Comparison of ENCODE assay signal across 8 cellular contexts in genomic region chr19:45692187-45693111, GRCh38. TPM values are rescaled to one million over a fixed set of nuclear protein-coding genes. Genes with fewer than 3 reads are reported as not detected.
DNase-seq lines count a peak whose midpoint lies in the region; ATAC-seq, FAIRE-seq and TF ChIP-seq lines count a peak whose summit lies in the region.

TSS of gene QPCTL (plus strand) at chr19:45692666. CDS start at chr19:45692704, 38 bp downstream.

- peaks cover 8 to 23% of the 10 kb centered on the region in 2 experiments for H3K36me3 ChIP-seq in HepG2 (replicated peaks in 1 of 2; ENCODE audit: control insufficient read depth in 1 of 2, insufficient read depth in 2 of 2, low read length in 2 of 2)

- peak within 1 kb of the TSS; percentile 92 to 95 (median 94) for H3K4me3 ChIP-seq in HepG2 (replicated peaks in 1 of 3; ENCODE audit: insufficient read depth in 1 of 3, low read depth in 2 of 3, low read length in 3 of 3)

- no TSS peak for BruUV-seq in HepG2 (replicated peaks; lab: Mats Ljungman, UMichigan)

- TF ChIP-seq CTCF in C4-2B (conservative IDR thresholded peaks at IDR 0.05) (no peak), HepG2 (CRISPR knock-in tag; IDR thresholded peaks at IDR 0.05) (no peak)

- peak; percentile 49; the same call in 1 of the 2 replicates for TF ChIP-seq RAD21 in HepG2 (CRISPR knock-in tag; IDR thresholded peaks at IDR 0.05)

- no peaks in the 10 kb centered on the region; the same call in 1 of the 2 replicates for H4K20me1 ChIP-seq in HepG2 (ENCODE audit: insufficient read depth, low read length)

- 2% methylated on average over 36 of the region's 70 CpGs for WGBS in HepG2 (ENCODE audit: low lambda C conversion rate)

- H3K9me3 ChIP-seq in HepG2 (ENCODE audit: low read length): no peaks in the 10 kb centered on the region

- peak; percentile 100 for FAIRE-seq in HepG2 (lab: Jason Lieb, UNC)

- peak within 1 kb of the TSS; percentile 91 for H3K4me2 ChIP-seq in HepG2 (ENCODE audit: low read depth, low read length)

- no peak for TF ChIP-seq EP300 in HepG2 (IDR thresholded peaks at IDR 0.05; ENCODE audit: low read depth in 2 of 2, low read length in 2 of 2)
- TF ChIP-seq EP300 in HepG2 (CRISPR knock-in tag; IDR thresholded peaks at IDR 0.05; ENCODE audit: borderline replicate concordance): no peak

- TF ChIP-seq POLR2A in HepG2 (IDR thresholded peaks at IDR 0.05; ENCODE audit: insufficient read depth in 1 of 2, low read depth in 2 of 2, low read length in 2 of 2): peak; percentile 95 to 96

- peaks cover 21% of the 10 kb centered on the region for H3K79me2 ChIP-seq in HepG2 (ENCODE audit: insufficient read depth, low read length)

- POLR2A ChIA-PET in HepG2 (lab: Yijun Ruan, JAX): interaction anchor here (0.6 to 4.0 kb wide), 22 partner anchors 9 to 267 kb away, joined by 3 to 47 read pairs (median 5); partner anchors contain the start of genes FBXO46, GIPR, OPA3 and SIX5

- H3K27me3 ChIP-seq in HepG2 (ENCODE audit: control insufficient read depth in 1 of 2, insufficient read depth in 2 of 2, low read length in 2 of 2): no peaks in the 10 kb centered on the region; a peak in 1 of 5 replicates

- peak; percentile 86 for ATAC-seq in GM19395 (IDR thresholded peaks at IDR 0.05; ENCODE audit: unreplicated experiment)
- peak; percentile 80 for ATAC-seq in HG03565 (IDR thresholded peaks at IDR 0.05; ENCODE audit: unreplicated experiment)
- ATAC-seq in HepG2: peak; percentile 96

- peaks cover 17% of the 10 kb centered on the region for H3K4me1 ChIP-seq in HepG2 (ENCODE audit: insufficient read depth, low read length)

- CTCF ChIA-PET in HepG2 (lab: Yijun Ruan, JAX; ENCODE audit: low intra/inter-chr PET ratio, low total read pairs): interaction anchor here (0.5 to 1.9 kb wide), 2 partner anchors 10 to 102 kb away, joined by 4 to 14 read pairs; no protein-coding TSS in a partner anchor

- peak within 1 kb of the TSS; percentile 95 for H3K9ac ChIP-seq in HepG2 (ENCODE audit: insufficient read depth, low read depth, low read length)

- H3K27ac ChIP-seq in C4-2B: peak within 1 kb of the TSS; percentile 86
- peak within 1 kb of the TSS; percentile 90 for H3K27ac ChIP-seq in HepG2 (ENCODE audit: extremely low read length, insufficient read depth, low read length)

- peak within 1 kb of the TSS; percentile 77 for H2AFZ ChIP-seq in HepG2 (ENCODE audit: low read length)

- DNase-seq in NCI-H774 (lab: John Stamatoyannopoulos, UW) (peak; percentile 99), dermis microvascular lymphatic vessel endothelial cell (ENCODE audit: low read depth in 2 of 2) (peak; percentile 100), HepG2 (ENCODE audit: low spot score) (peak; percentile 100)
- DNase-seq in activated CD4-positive, alpha-beta T cell treated with anti-CD3 and anti-CD28 coated beads, Interleukin-2, amount 50 U/mL, for 48 hours: peak; percentile 97 to 98
- DNase-seq in stimulated activated CD4-positive, alpha-beta T cell treated with anti-CD3 and anti-CD28 coated beads, Interleukin-4, amount 100 ng/mL, for 1 hour: peak; percentile 95

- intact Hi-C loops in HepG2 (cut with micrococcal nuclease; ENCODE audit: unreplicated experiment): loop anchor here (1.0 to 2.0 kb wide), 4 partner anchors 15 to 108 kb away; partner anchors contain the start of genes OPA3 and SIX5

- in situ Hi-C loops in HepG2 (cut with HindIII; ENCODE audit: extremely low pct_ligation_motif_present, low pct_unique_long_range_greater_than_20kb): no loop called here

TF ChIP-seq in HepG2, 621 proteins besides CTCF, POLR2A, EP300 and RAD21 (continues in another document):
- peak; percentile 58 for TF ChIP-seq ZBTB38 (CRISPR knock-in tag; IDR thresholded peaks at IDR 0.05)
- peak; percentile 64; the same call in 1 of the 2 replicates for TF ChIP-seq ZNF788 (CRISPR knock-in tag; IDR thresholded peaks at IDR 0.05; ENCODE audit: borderline replicate concordance)
- no peak for TF ChIP-seq ZBTB43 (CRISPR knock-in tag; conservative IDR thresholded peaks at IDR 0.05)
- no peak for TF ChIP-seq PRMT3 (CRISPR knock-in tag; IDR thresholded peaks at IDR 0.05; ENCODE audit: borderline replicate concordance, low read depth)
- TF ChIP-seq, protein P1, sequence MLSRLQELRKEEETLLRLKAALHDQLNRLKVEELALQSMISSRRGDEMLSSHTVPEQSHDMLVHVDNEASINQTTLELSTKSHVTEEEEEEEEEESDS (CRISPR knock-in tag; IDR thresholded peaks at IDR 0.05; ENCODE audit: borderline replicate concordance): no peak
- TF ChIP-seq IRX3 (CRISPR knock-in tag; IDR thresholded peaks at IDR 0.05; ENCODE audit: borderline replicate concordance, low read depth): no peak
- TF ChIP-seq PTBP1 (IDR thresholded peaks at IDR 0.05; ENCODE audit: low read depth, low read length, poor library complexity, severe bottlenecking): no peak
- TF ChIP-seq, protein P2, sequence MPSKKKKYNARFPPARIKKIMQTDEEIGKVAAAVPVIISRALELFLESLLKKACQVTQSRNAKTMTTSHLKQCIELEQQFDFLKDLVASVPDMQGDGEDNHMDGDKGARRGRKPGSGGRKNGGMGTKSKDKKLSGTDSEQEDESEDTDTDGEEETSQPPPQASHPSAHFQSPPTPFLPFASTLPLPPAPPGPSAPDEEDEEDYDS (CRISPR knock-in tag; IDR thresholded peaks at IDR 0.05): peak; percentile 89
- peak; percentile 92 for TF ChIP-seq ZNF616 (CRISPR knock-in tag; IDR thresholded peaks at IDR 0.05; ENCODE audit: low read depth)
- no peak for TF ChIP-seq ZNF30 (CRISPR knock-in tag; IDR thresholded peaks at IDR 0.05)
- TF ChIP-seq, protein P3, sequence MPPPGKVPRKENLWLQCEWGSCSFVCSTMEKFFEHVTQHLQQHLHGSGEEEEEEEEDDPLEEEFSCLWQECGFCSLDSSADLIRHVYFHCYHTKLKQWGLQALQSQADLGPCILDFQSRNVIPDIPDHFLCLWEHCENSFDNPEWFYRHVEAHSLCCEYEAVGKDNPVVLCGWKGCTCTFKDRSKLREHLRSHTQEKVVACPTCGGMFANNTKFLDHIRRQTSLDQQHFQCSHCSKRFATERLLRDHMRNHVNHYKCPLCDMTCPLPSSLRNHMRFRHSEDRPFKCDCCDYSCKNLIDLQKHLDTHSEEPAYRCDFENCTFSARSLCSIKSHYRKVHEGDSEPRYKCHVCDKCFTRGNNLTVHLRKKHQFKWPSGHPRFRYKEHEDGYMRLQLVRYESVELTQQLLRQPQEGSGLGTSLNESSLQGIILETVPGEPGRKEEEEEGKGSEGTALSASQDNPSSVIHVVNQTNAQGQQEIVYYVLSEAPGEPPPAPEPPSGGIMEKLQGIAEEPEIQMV (CRISPR knock-in tag; IDR thresholded peaks at IDR 0.05; ENCODE audit: low read depth): peak; percentile 75; the same call in 1 of the 2 replicates
- no peak for TF ChIP-seq HNF4A (CRISPR knock-in tag; IDR thresholded peaks at IDR 0.05)
- TF ChIP-seq DNMT3B (CRISPR knock-in tag; conservative IDR thresholded peaks at IDR 0.05): no peak
- TF ChIP-seq, protein P4, sequence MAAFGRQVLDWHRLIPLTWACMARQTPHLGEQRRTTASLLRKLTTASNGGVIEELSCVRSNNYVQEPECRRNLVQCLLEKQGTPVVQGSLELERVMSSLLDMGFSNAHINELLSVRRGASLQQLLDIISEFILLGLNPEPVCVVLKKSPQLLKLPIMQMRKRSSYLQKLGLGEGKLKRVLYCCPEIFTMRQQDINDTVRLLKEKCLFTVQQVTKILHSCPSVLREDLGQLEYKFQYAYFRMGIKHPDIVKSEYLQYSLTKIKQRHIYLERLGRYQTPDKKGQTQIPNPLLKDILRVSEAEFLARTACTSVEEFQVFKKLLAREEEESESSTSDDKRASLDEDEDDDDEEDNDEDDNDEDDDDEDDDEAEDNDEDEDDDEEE (CRISPR knock-in tag; IDR thresholded peaks at IDR 0.05): 0 out of 2 replicates have a peak, but pooled peaks have one; percentile 77
- peak; percentile 78 for TF ChIP-seq YY1 (IDR thresholded peaks at IDR 0.05; ENCODE audit: insufficient read depth, insufficient replicate concordance, low read depth, low read length)
- TF ChIP-seq MXD4 (CRISPR knock-in tag; IDR thresholded peaks at IDR 0.05): peak; percentile 64; the same call in 1 of the 2 replicates

RNA-seq across cellular contexts. Expression of gene QPCTL, which starts in this region (rescaled TPM):
- total RNA-seq in dermis microvascular lymphatic vessel endothelial cell (8.3 and 11.7 TPM in 2 replicates), HepG2 (2016; rRNA removed; fragmentation: Illumina TruSeq; extraction: Trizol) (6.8 and 16.0 TPM in 2 replicates)
- total RNA-seq in HepG2 (2016; cell fraction: cytosol; rRNA removed; fragmentation: Illumina TruSeq; extraction: Trizol; ENCODE audit: low read depth): 4.4 and 5.8 TPM in 2 replicates
- total RNA-seq in HepG2 (2016; cell fraction: insoluble cytoplasmic fraction; rRNA removed; fragmentation: Illumina TruSeq; extraction: Trizol): 6.7 and 15.7 TPM in 2 replicates
- 6.8 and 7.4 TPM in 2 replicates for total RNA-seq in HepG2 (2016; cell fraction: membrane; rRNA removed; fragmentation: Illumina TruSeq; extraction: Trizol)
- total RNA-seq in HepG2 (2016; cell fraction: nucleus; rRNA removed; fragmentation: Illumina TruSeq; extraction: Trizol): 14.0 and 17.9 TPM in 2 replicates
- polyA plus RNA-seq in HepG2 (2011; rRNA removed): 19.1 and 24.8 TPM in 2 replicates
- polyA plus RNA-seq in HepG2 (2011; cell fraction: cytosol; rRNA removed): 19.1 and 26.2 TPM in 2 replicates
- 44.7 and 47.6 TPM in 2 replicates for polyA plus RNA-seq in HepG2 (2011; cell fraction: nucleus; rRNA removed)
- polyA plus RNA-seq in HepG2 (2012): 18.7 and 23.6 TPM in 2 replicates
- 5.3 and 6.3 TPM in 2 replicates for polyA plus RNA-seq in HepG2 (2016; cell fraction: cytosol; fragmentation: Illumina TruSeq; extraction: Trizol; ENCODE audit: low read depth)
- polyA plus RNA-seq in HepG2 (2016; cell fraction: insoluble cytoplasmic fraction; fragmentation: Illumina TruSeq; extraction: Trizol; ENCODE audit: low read depth): 8.0 and 9.0 TPM in 2 replicates
- 7.9 and 8.3 TPM in 2 replicates for polyA plus RNA-seq in HepG2 (2016; cell fraction: membrane; fragmentation: Illumina TruSeq; extraction: Trizol; ENCODE audit: low read depth)
- 35.2 and 45.7 TPM in 2 replicates for polyA plus RNA-seq in HepG2 (2016; cell fraction: nucleus; fragmentation: Illumina TruSeq; extraction: Trizol; ENCODE audit: insufficient read depth, low read depth)
- 22.5 and 49.4 TPM in 2 replicates for polyA minus RNA-seq in HepG2 (2011; rRNA and poly(A)+ RNA removed; ENCODE audit: low replicate concordance)
- polyA minus RNA-seq in HepG2 (2011; cell fraction: cytosol; rRNA and poly(A)+ RNA removed): 17.0 and 21.9 TPM in 2 replicates
- 8.1 and 8.9 TPM in 2 replicates for polyA minus RNA-seq in HepG2 (2011; cell fraction: nucleus; rRNA and poly(A)+ RNA removed)

Comparison
In these comparisons a context has a peak if more than half of its experiments do, and no peak if none do; other contexts are left out.
1. Peak in every context shown above with its lines: DNase-seq, ATAC-seq, H3K4me3 ChIP-seq and H3K27ac ChIP-seq.